Comparison of ENCODE assay signal across 8 cellular contexts in genomic region chr7:158862985-158863610, GRCh38. TPM values are rescaled to one million over a fixed set of nuclear protein-coding genes. Genes with fewer than 3 reads are reported as not detected.
A peak's percentile ranks its signal among the peaks of the same experiment; 100 is the strongest.
DNase-seq lines count a peak whose midpoint lies in the region; ATAC-seq and TF ChIP-seq lines count a peak whose summit lies in the region.
"Not testable (repeated sequence)": the region's sequence is repeated elsewhere in the genome, so short reads cannot be mapped to it uniquely, and the experiment has no call there.

No MANE protein-coding gene starts in this region.

- intact Hi-C loops in natural killer cell (cut with micrococcal nuclease) = loop anchor here (5.0 kb wide), 1 partner anchor 46 kb away; no protein-coding TSS in a partner anchor

- not testable (repeated sequence) for H3K9me3 Mint-ChIP-seq in natural killer cell

- peaks cover 35 to 41% of the 10 kb centered on the region in 2 donors for H3K4me1 Mint-ChIP-seq in natural killer cell

- not testable (repeated sequence) for H3K27me3 ChIP-seq in adipocyte (replicated peaks; ENCODE audit: control insufficient read depth, insufficient read depth, low read length); thymus (ENCODE audit: control insufficient read depth, insufficient read depth)

- peaks cover 19% of the 10 kb centered on the region for H3K4me1 ChIP-seq in adipocyte (ENCODE audit: control insufficient read depth, insufficient read depth, low read length)
- H3K4me1 ChIP-seq in thymus (ENCODE audit: control insufficient read depth, insufficient read depth, low read length) = not testable (repeated sequence)

- H3K9me3 ChIP-seq in adipocyte (ENCODE audit: control insufficient read depth, low read length); thymus (ENCODE audit: control insufficient read depth): not testable (repeated sequence)

- not testable (repeated sequence) for H3K36me3 ChIP-seq in adipocyte (ENCODE audit: control insufficient read depth, insufficient read depth, low read length, severe bottlenecking); thymus (ENCODE audit: control insufficient read depth, insufficient read depth)

- H3K27ac ChIP-seq in RWPE1 (peak overlapping the region; percentile 93), thymus (ENCODE audit: low read depth) (peak overlapping the region; percentile 83)

- H3K4me3 ChIP-seq in adipocyte (ENCODE audit: low read length) (peak overlapping the region; percentile 63), thymus (ENCODE audit: low read length) (peak overlapping the region; percentile 54)

- WGBS in thymus = 68% methylated on average over 13 of the region's 13 CpGs

- H3K9ac ChIP-seq in adipocyte (ENCODE audit: low read length) = peak overlapping the region; percentile 58

- H3K4me3 Mint-ChIP-seq in natural killer cell = peak overlapping the region; percentile 96

- CTCF ChIA-PET in RWPE1 (lab: Yijun Ruan, JAX) = not testable (repeated sequence)

- POLR2A ChIA-PET in RWPE1 (lab: Yijun Ruan, JAX; ENCODE audit: low non-redundant PET) = interaction anchor here (1.0 kb wide), 1 partner anchor 33 kb away, joined by 6 read pairs; the partner anchor contains the start of gene ESYT2

- peak overlapping the region; percentile 91 to 93 for H3K27ac Mint-ChIP-seq in natural killer cell

- not testable (repeated sequence) for H3K27me3 Mint-ChIP-seq in natural killer cell (ENCODE audit: low read depth in 2 of 2)

- not testable (repeated sequence) for H3K36me3 Mint-ChIP-seq in natural killer cell

- not testable (repeated sequence) for TF ChIP-seq CTCF in RWPE1 (conservative IDR thresholded peaks at IDR 0.05; ENCODE audit: low read depth); natural killer cell (IDR thresholded peaks at IDR 0.05)

- ATAC-seq in GM21825 (IDR thresholded peaks at IDR 0.05; ENCODE audit: unreplicated experiment) (peak; percentile 60), HG03558 (IDR thresholded peaks at IDR 0.05; ENCODE audit: extremely low read depth, unreplicated experiment) (peak; percentile 39), natural killer cell (peak in 2 of 3 donors; percentile 33 to 54)

- DNase-seq in ELF-1 (ENCODE audit: low read depth, low spot score) = peak; percentile 65
- DNase-seq in RWPE1 (ENCODE audit: low spot score) = peak; percentile 44
- DNase-seq in adipocyte (ENCODE audit: low read depth); natural killer cell: not testable (repeated sequence)
- peak; percentile 22 for DNase-seq in glomerular endothelial cell (ENCODE audit: extremely low read depth, low read depth, low spot score)

RNA-seq across cellular contexts. Expression of gene DYNC2I1, which starts 6.7 kb away (rescaled TPM):
- total RNA-seq in glomerular endothelial cell (5.4 and 12.2 TPM in 2 replicates), natural killer cell (10 to 100 TPM; 19.9 to 25.5 (median 20.1) TPM)
- 11.6 TPM for polyA plus RNA-seq in thymus

RNA-seq across cellular contexts. Expression of gene ESYT2, which starts 33.8 kb away (rescaled TPM):
- total RNA-seq in glomerular endothelial cell (49.5 and 49.8 TPM in 2 replicates), natural killer cell (100 to 1,000 TPM; 137 to 163 (median 160) TPM)
- polyA plus RNA-seq in thymus = 35.7 TPM
